22 cellular contexts compared by ENCODE assay signal in genomic region chr17:44925731-44926697, GRCh38. TPM values are rescaled to one million over a fixed set of nuclear protein-coding genes. Genes with fewer than 3 reads are reported as not detected.
DNase-seq lines count a peak whose midpoint lies in the region; ATAC-seq and TF ChIP-seq lines count a peak whose summit lies in the region.
"Had no signal": no experiment of that assay in that cellular context is flagged by ENCODE, and none has a peak within 500 bp of the region (broad histone marks: within the 10 kb centered on the region; RNA-seq: fewer than 3 reads in every experiment).

No MANE protein-coding gene starts in this region.

- H3K4me3 ChIP-seq in GM23338 (no peak overlapping the region), osteoblast (ENCODE audit: insufficient read depth, low read length) (no peak overlapping the region)
- H3K4me3 ChIP-seq: A549, HAP-1, SJSA1 had no signal

- POLR2A ChIA-PET in activated CD8-positive, alpha-beta T cell treated with anti-CD3 and anti-CD28 coated beads, Interleukin-2, amount 10 ng/mL, durations not matched to agents 7 days and 5 days (lab: Charles Lee): interaction anchor here (0.6 to 4.3 kb wide), 4 partner anchors 11 to 172 kb away, joined by 3 to 13 read pairs (median 4); partner anchors contain the start of gene KIF18B
- POLR2A ChIA-PET in activated CD8-positive, alpha-beta T cell treated with anti-CD3 and anti-CD28 coated beads for 36 hours (lab: Charles Lee): interaction anchor here (1.4 kb wide), 1 partner anchor 26 kb away, joined by 4 read pairs; the partner anchor contains the start of gene EFTUD2

- peak overlapping the region; percentile 61 for H3K27ac Mint-ChIP-seq in activated CD8-positive, alpha-beta T cell treated with anti-CD3 and anti-CD28 coated beads, Interleukin-2, amount 10 ng/mL, durations not matched to agents 7 days and 5 days
- H3K27ac Mint-ChIP-seq in activated CD8-positive, alpha-beta T cell treated with anti-CD3 and anti-CD28 coated beads for 36 hours: no peak overlapping the region
- H3K27ac Mint-ChIP-seq in GM23338: no peak overlapping the region
- H3K27ac Mint-ChIP-seq in brain: peak overlapping the region in 4 of 5 experiments; percentile 5 to 58 (median 22)

- CTCF ChIA-PET in activated CD8-positive, alpha-beta T cell treated with anti-CD3 and anti-CD28 coated beads, Interleukin-2, amount 10 ng/mL, durations not matched to agents 7 days and 5 days (lab: Charles Lee): interaction anchor here (0.6 to 1.1 kb wide), 2 partner anchors 27 to 210 kb away, joined by 3 read pairs; partner anchors contain the start of gene ACBD4
- CTCF ChIA-PET in activated CD8-positive, alpha-beta T cell treated with anti-CD3 and anti-CD28 coated beads for 36 hours (lab: Charles Lee): interaction anchor here (0.9 to 2.7 kb wide), 3 partner anchors 94 to 173 kb away, joined by 4 to 13 read pairs (median 4); no protein-coding TSS in a partner anchor

- no peak for TF ChIP-seq CTCF in activated CD8-positive, alpha-beta T cell treated with anti-CD3 and anti-CD28 coated beads for 36 hours (IDR thresholded peaks at IDR 0.05)
- no peak for TF ChIP-seq CTCF in GM23338 (conservative IDR thresholded peaks at IDR 0.05; ENCODE audit: low read depth in 2 of 2)
- TF ChIP-seq CTCF in brain (conservative IDR thresholded peaks at IDR 0.05): no peak
- no peak for TF ChIP-seq CTCF in osteoblast (IDR thresholded peaks at IDR 0.05; ENCODE audit: extremely low read depth, low read depth, low read length)

- no peak for ATAC-seq in activated CD8-positive, alpha-beta T cell treated with anti-CD3 and anti-CD28 coated beads, Interleukin-2, amount 10 ng/mL, durations not matched to agents 7 days and 5 days
- ATAC-seq in activated CD8-positive, alpha-beta T cell treated with anti-CD3 and anti-CD28 coated beads for 36 hours: no peak
- no peak for ATAC-seq in GM23338
- no peak for ATAC-seq in GM21381 (IDR thresholded peaks at IDR 0.05; ENCODE audit: unreplicated experiment)
- ATAC-seq: A549 had no signal

- H4K20me1 ChIP-seq in GM23338 (replicated peaks; ENCODE audit: insufficient read depth) (peaks cover 3% of the 10 kb centered on the region; the same call in 1 of the 2 replicates), osteoblast (ENCODE audit: insufficient read depth, low read length) (no peaks in the 10 kb centered on the region)

- H3K4me3 Mint-ChIP-seq in activated CD8-positive, alpha-beta T cell treated with anti-CD3 and anti-CD28 coated beads, Interleukin-2, amount 10 ng/mL, durations not matched to agents 7 days and 5 days: no peak overlapping the region
- H3K4me3 Mint-ChIP-seq in activated CD8-positive, alpha-beta T cell treated with anti-CD3 and anti-CD28 coated beads for 36 hours: no peak overlapping the region
- H3K4me3 Mint-ChIP-seq in GM23338 (no peak overlapping the region), brain (no peak overlapping the region)

- H2AFZ ChIP-seq in GM23338: no peak overlapping the region
- H2AFZ ChIP-seq in osteoblast (ENCODE audit: low read length): no peak overlapping the region

- H3K27me3 ChIP-seq in GM23338 (ENCODE audit: insufficient read depth) (no peaks in the 10 kb centered on the region), osteoblast (ENCODE audit: insufficient read depth, low read length) (no peaks in the 10 kb centered on the region)
- H3K27me3 ChIP-seq: SJSA1 had no signal

- H3K4me1 ChIP-seq in GM23338 (ENCODE audit: insufficient read depth) (peaks cover 3% of the 10 kb centered on the region; the same call in 1 of the 2 replicates), osteoblast (ENCODE audit: insufficient read depth, low read length) (no peaks in the 10 kb centered on the region)
- H3K4me1 ChIP-seq: A549, HAP-1 had no signal

- intact Hi-C loops in activated CD8-positive, alpha-beta T cell treated with anti-CD3 and anti-CD28 coated beads for 36 hours (cut with micrococcal nuclease): no loop called here

- no peaks in the 10 kb centered on the region for H3K79me2 ChIP-seq in GM23338 (replicated peaks; ENCODE audit: insufficient read depth)
- H3K79me2 ChIP-seq in osteoblast (ENCODE audit: insufficient read depth, low read length): no peaks in the 10 kb centered on the region

- H3K9me3 ChIP-seq in osteoblast (ENCODE audit: low read depth, low read length): no peaks in the 10 kb centered on the region
- H3K9me3 ChIP-seq: A549, HAP-1, SJSA1 had no signal

- H3K9me3 Mint-ChIP-seq in activated CD8-positive, alpha-beta T cell treated with anti-CD3 and anti-CD28 coated beads, Interleukin-2, amount 10 ng/mL, durations not matched to agents 7 days and 5 days (ENCODE audit: insufficient read depth): no peaks in the 10 kb centered on the region
- H3K9me3 Mint-ChIP-seq in activated CD8-positive, alpha-beta T cell treated with anti-CD3 and anti-CD28 coated beads for 36 hours: no peaks in the 10 kb centered on the region
- H3K9me3 Mint-ChIP-seq in GM23338: no peaks in the 10 kb centered on the region
- peaks cover 0 to 3% (median 0%) of the 10 kb centered on the region in 5 experiments for H3K9me3 Mint-ChIP-seq in brain

- peaks cover 47% of the 10 kb centered on the region for H3K36me3 Mint-ChIP-seq in activated CD8-positive, alpha-beta T cell treated with anti-CD3 and anti-CD28 coated beads, Interleukin-2, amount 10 ng/mL, durations not matched to agents 7 days and 5 days (ENCODE audit: low read depth)
- peaks cover 19% of the 10 kb centered on the region for H3K36me3 Mint-ChIP-seq in activated CD8-positive, alpha-beta T cell treated with anti-CD3 and anti-CD28 coated beads for 36 hours (ENCODE audit: low read depth)
- H3K36me3 Mint-ChIP-seq in GM23338 (ENCODE audit: low read depth) (peaks cover 57% of the 10 kb centered on the region), brain (no peaks in the 10 kb centered on the region)

- H3K36me3 ChIP-seq in GM23338 (ENCODE audit: insufficient read depth) (peaks cover 24% of the 10 kb centered on the region), osteoblast (ENCODE audit: insufficient read depth, low read length) (peaks cover 35% of the 10 kb centered on the region)

- H3K4me1 Mint-ChIP-seq in activated CD8-positive, alpha-beta T cell treated with anti-CD3 and anti-CD28 coated beads, Interleukin-2, amount 10 ng/mL, durations not matched to agents 7 days and 5 days (ENCODE audit: low read depth): no peaks in the 10 kb centered on the region
- no peaks in the 10 kb centered on the region for H3K4me1 Mint-ChIP-seq in activated CD8-positive, alpha-beta T cell treated with anti-CD3 and anti-CD28 coated beads for 36 hours (ENCODE audit: low read depth)
- peaks cover 24% of the 10 kb centered on the region for H3K4me1 Mint-ChIP-seq in GM23338
- H3K4me1 Mint-ChIP-seq in brain: peaks cover 22% of the 10 kb centered on the region

- H3K27ac ChIP-seq in GM23338 (ENCODE audit: low read depth): no peak overlapping the region
- H3K27ac ChIP-seq in osteoblast (ENCODE audit: low read depth, low read length): no peak overlapping the region
- H3K27ac ChIP-seq: A549, SJSA1 had no signal

- H3K4me2 ChIP-seq in GM23338 (no peak overlapping the region), osteoblast (ENCODE audit: insufficient read depth, low read length) (no peak overlapping the region)
- H3K4me2 ChIP-seq: A549 had no signal

- H3F3A ChIP-seq in GM23338 (replicated peaks; ENCODE audit: low read depth): 0 out of 2 replicates have a peak, but pooled peaks cover 15% of the 10 kb centered on the region

- no peaks in the 10 kb centered on the region for H3K9me2 ChIP-seq in GM23338 (ENCODE audit: insufficient read depth)

- H3K27me3 Mint-ChIP-seq in activated CD8-positive, alpha-beta T cell treated with anti-CD3 and anti-CD28 coated beads, Interleukin-2, amount 10 ng/mL, durations not matched to agents 7 days and 5 days (ENCODE audit: low read depth): peaks cover 5% of the 10 kb centered on the region
- peaks cover 7% of the 10 kb centered on the region for H3K27me3 Mint-ChIP-seq in activated CD8-positive, alpha-beta T cell treated with anti-CD3 and anti-CD28 coated beads for 36 hours
- H3K27me3 Mint-ChIP-seq in GM23338 (ENCODE audit: insufficient read depth, low read depth, poor library complexity) (peaks cover 14% of the 10 kb centered on the region), brain (no peaks in the 10 kb centered on the region)

- DNase-seq in activated CD8-positive, alpha-beta T cell treated with anti-CD3 and anti-CD28 coated beads, Interleukin-2, amount 10 ng/mL, durations not matched to agents 7 days and 5 days: no peak
- no peak for DNase-seq in activated CD8-positive, alpha-beta T cell treated with anti-CD3 and anti-CD28 coated beads for 36 hours
- DNase-seq in GM23338 (ENCODE audit: low spot score): no peak
- peak; percentile 52 for DNase-seq in osteoblast (ENCODE audit: insufficient read length, low spot score, missing footprints)
- DNase-seq in cerebellar cortex (ENCODE audit: low spot score): no peak
- DNase-seq in SHP77 treated with DMSO at 0.1 percent for 48 hours (lab: John Stamatoyannopoulos, UW): no peak
- DNase-seq: C1 segment of cervical spinal cord, DMS79 treated with DMSO at 0.1 percent for 48 hours, KBM-7, MV-4-11, NCI-H1417, NCI-H1930, NCI-H446, NCI-H69 had no signal

RNA-seq across cellular contexts. Expression of gene GFAP, which starts 10.7 kb away (rescaled TPM):
- not detected for total RNA-seq in activated CD8-positive, alpha-beta T cell treated with anti-CD3 and anti-CD28 coated beads, Interleukin-2, amount 10 ng/mL, durations not matched to agents 7 days and 5 days
- not detected for total RNA-seq in activated CD8-positive, alpha-beta T cell treated with anti-CD3 and anti-CD28 coated beads for 36 hours
- 4.0 and 5.1 TPM in 2 replicates for total RNA-seq in GM23338 (2014; rRNA removed; shearing (Covaris generic))
- polyA plus RNA-seq in GM23338 (2016; fragmentation: Nextera tagmentation; extraction: Ambion mirVana) (0.15 and 0.73 TPM in 2 replicates), brain (ENCODE audit: insufficient read depth, low read depth, low replicate concordance) (4,939 TPM)
- under 0.01 TPM in 2 replicates for total RNA-seq in osteoblast
- total RNA-seq: G401, OCI-LY7, RPMI7951, SJSA1 had no signal

RNA-seq across cellular contexts. Expression of gene KIF18B, which starts 21.6 kb away (rescaled TPM):
- 100 to 1,000 TPM; 104 to 113 TPM for total RNA-seq in activated CD8-positive, alpha-beta T cell treated with anti-CD3 and anti-CD28 coated beads, Interleukin-2, amount 10 ng/mL, durations not matched to agents 7 days and 5 days
- 10 to 100 TPM; 38.1 to 40.3 TPM for total RNA-seq in activated CD8-positive, alpha-beta T cell treated with anti-CD3 and anti-CD28 coated beads for 36 hours
- total RNA-seq in GM23338 (2014; rRNA removed; shearing (Covaris generic)): 27.1 and 28.4 TPM in 2 replicates
- polyA plus RNA-seq in GM23338 (2016; fragmentation: Nextera tagmentation; extraction: Ambion mirVana) (13.5 and 14.1 TPM in 2 replicates), brain (ENCODE audit: insufficient read depth, low read depth, low replicate concordance) (10.9 TPM)
- 0.72 and 1.2 TPM in 2 replicates for total RNA-seq in osteoblast

RNA-seq across cellular contexts. Expression of gene EFTUD2, which starts 26.8 kb away (rescaled TPM):
- total RNA-seq in activated CD8-positive, alpha-beta T cell treated with anti-CD3 and anti-CD28 coated beads, Interleukin-2, amount 10 ng/mL, durations not matched to agents 7 days and 5 days: 100 to 1,000 TPM; 148 to 156 TPM
- 100 to 1,000 TPM; 207 to 208 TPM for total RNA-seq in activated CD8-positive, alpha-beta T cell treated with anti-CD3 and anti-CD28 coated beads for 36 hours
- total RNA-seq in GM23338 (2014; rRNA removed; shearing (Covaris generic)): 196 and 203 TPM in 2 replicates
- polyA plus RNA-seq in GM23338 (2016; fragmentation: Nextera tagmentation; extraction: Ambion mirVana) (52.5 and 61.6 TPM in 2 replicates), brain (ENCODE audit: insufficient read depth, low read depth, low replicate concordance) (95.8 TPM)
- 72.7 and 81.0 TPM in 2 replicates for total RNA-seq in osteoblast

RNA-seq across cellular contexts. Expression of gene C1QL1, which starts 42.1 kb away (rescaled TPM):
- total RNA-seq in activated CD8-positive, alpha-beta T cell treated with anti-CD3 and anti-CD28 coated beads, Interleukin-2, amount 10 ng/mL, durations not matched to agents 7 days and 5 days: under 1 TPM; 0.34 to 0.68 TPM
- not detected for total RNA-seq in activated CD8-positive, alpha-beta T cell treated with anti-CD3 and anti-CD28 coated beads for 36 hours
- total RNA-seq in GM23338 (2014; rRNA removed; shearing (Covaris generic)): 4.9 and 14.4 TPM in 2 replicates
- 4.3 and 6.8 TPM in 2 replicates for polyA plus RNA-seq in GM23338 (2016; fragmentation: Nextera tagmentation; extraction: Ambion mirVana)
- 47.6 TPM for polyA plus RNA-seq in brain (ENCODE audit: insufficient read depth, low read depth, low replicate concordance)
- total RNA-seq in osteoblast: under 0.01 TPM in 1 of 2 replicates, not detected in the other
- total RNA-seq: OCI-LY7 had no signal

Comparison
In these comparisons a context has a peak if more than half of its experiments do, and no peak if none do; other contexts are left out.
1. H3K27ac Mint-ChIP-seq: peak in activated CD8-positive, alpha-beta T cell treated with anti-CD3 and anti-CD28 coated beads, Interleukin-2, amount 10 ng/mL, durations not matched to agents 7 days and 5 days (single experiment) and brain (4 of 5); none in activated CD8-positive, alpha-beta T cell treated with anti-CD3 and anti-CD28 coated beads for 36 hours (single experiment) and GM23338 (single experiment).
2. RNA of gene KIF18B, which starts 21.6 kb away (total RNA-seq): 104 to 113 TPM in activated CD8-positive, alpha-beta T cell treated with anti-CD3 and anti-CD28 coated beads, Interleukin-2, amount 10 ng/mL, durations not matched to agents 7 days and 5 days, 38.1 to 40.3 TPM in activated CD8-positive, alpha-beta T cell treated with anti-CD3 and anti-CD28 coated beads for 36 hours and 27.1 to 28.4 TPM in GM23338; 0.72 to 1.2 TPM in osteoblast; every median in the first group is over 10 times any median in the second.